13 cellular contexts compared by ENCODE assay signal in genomic region chr16:67959520-67959919, GRCh38. TPM values are rescaled to one million over a fixed set of nuclear protein-coding genes. Genes with fewer than 3 reads are reported as not detected.
A peak's percentile ranks its signal among the peaks of the same experiment; 100 is the strongest.
DNase-seq lines count a peak whose midpoint lies in the region; ATAC-seq and TF ChIP-seq lines count a peak whose summit lies in the region.
"Had no signal": no experiment of that assay in that cellular context is flagged by ENCODE, and none has a peak within 500 bp of the region (broad histone marks: within the 10 kb centered on the region; RNA-seq: fewer than 3 reads in every experiment).

No MANE protein-coding gene starts in this region.

- peaks cover 3 to 19% of the 10 kb centered on the region in 2 donors for H3K4me1 ChIP-seq in uterus

- H3K27me3 ChIP-seq in uterus, result no peaks in the 10 kb centered on the region

- H3K4me3 Mint-ChIP-seq in activated naive CD4-positive, alpha-beta T cell treated with anti-CD3 and anti-CD28 coated beads, Interleukin-2, amount 10 ng/mL, durations not matched to agents 7 days and 5 days, result no peak overlapping the region
- H3K4me3 Mint-ChIP-seq in stimulated activated memory B cell treated with anti-CD40 and anti-IgM and Interleukin-4, amounts not matched to agents 10 μg/mL and 1 μg/mL and 100 μg/mL, for 72 hours, result no peak overlapping the region
- H3K4me3 Mint-ChIP-seq: mesothelial cell of epicardium had no signal

- no peak for DNase-seq in activated naive CD4-positive, alpha-beta T cell treated with anti-CD3 and anti-CD28 coated beads, Interleukin-2, amount 10 ng/mL, durations not matched to agents 7 days and 5 days
- DNase-seq in activated naive CD4-positive, alpha-beta T cell (lab: John Stamatoyannopoulos, UW), result no peak
- peak; percentile 82 for DNase-seq in fibroblast of villous mesenchyme (ENCODE audit: low read depth)
- DNase-seq in omental fat pad (ENCODE audit: low spot score), result no peak
- DNase-seq in uterus, result peak in 1 of 2 donors; percentile 66
- DNase-seq in DMS53 (lab: John Stamatoyannopoulos, UW), result no peak
- DNase-seq: 8988T; activated CD4-positive, alpha-beta T cell treated with anti-CD3 and anti-CD28 coated beads, Interleukin-2, amount 50 U/mL, for 1 hour; substantia nigra had no signal

- H3K27ac Mint-ChIP-seq in activated naive CD4-positive, alpha-beta T cell treated with anti-CD3 and anti-CD28 coated beads, Interleukin-2, amount 10 ng/mL, durations not matched to agents 7 days and 5 days, result peak overlapping the region; percentile 16
- no peak overlapping the region for H3K27ac Mint-ChIP-seq in stimulated activated memory B cell treated with anti-CD40 and anti-IgM and Interleukin-4, amounts not matched to agents 10 μg/mL and 1 μg/mL and 100 μg/mL, for 72 hours
- H3K27ac Mint-ChIP-seq: mesothelial cell of epicardium had no signal

- H3K27me3 Mint-ChIP-seq in activated naive CD4-positive, alpha-beta T cell treated with anti-CD3 and anti-CD28 coated beads, Interleukin-2, amount 10 ng/mL, durations not matched to agents 7 days and 5 days, result no peaks in the 10 kb centered on the region
- H3K27me3 Mint-ChIP-seq in stimulated activated memory B cell treated with anti-CD40 and anti-IgM and Interleukin-4, amounts not matched to agents 10 μg/mL and 1 μg/mL and 100 μg/mL, for 72 hours, result no peaks in the 10 kb centered on the region

- H3K36me3 Mint-ChIP-seq in activated naive CD4-positive, alpha-beta T cell treated with anti-CD3 and anti-CD28 coated beads, Interleukin-2, amount 10 ng/mL, durations not matched to agents 7 days and 5 days, result peaks cover 27% of the 10 kb centered on the region
- peaks cover 42% of the 10 kb centered on the region for H3K36me3 Mint-ChIP-seq in stimulated activated memory B cell treated with anti-CD40 and anti-IgM and Interleukin-4, amounts not matched to agents 10 μg/mL and 1 μg/mL and 100 μg/mL, for 72 hours

- H3K4me1 Mint-ChIP-seq in activated naive CD4-positive, alpha-beta T cell treated with anti-CD3 and anti-CD28 coated beads, Interleukin-2, amount 10 ng/mL, durations not matched to agents 7 days and 5 days, result peaks cover 2% of the 10 kb centered on the region
- H3K4me1 Mint-ChIP-seq in stimulated activated memory B cell treated with anti-CD40 and anti-IgM and Interleukin-4, amounts not matched to agents 10 μg/mL and 1 μg/mL and 100 μg/mL, for 72 hours, result peaks cover 7% of the 10 kb centered on the region

- H3K27ac ChIP-seq in uterus, result peak overlapping the region; percentile 49 to 56

- H3K9me3 Mint-ChIP-seq in activated naive CD4-positive, alpha-beta T cell treated with anti-CD3 and anti-CD28 coated beads, Interleukin-2, amount 10 ng/mL, durations not matched to agents 7 days and 5 days, result no peaks in the 10 kb centered on the region
- H3K9me3 Mint-ChIP-seq in stimulated activated memory B cell treated with anti-CD40 and anti-IgM and Interleukin-4, amounts not matched to agents 10 μg/mL and 1 μg/mL and 100 μg/mL, for 72 hours, result no peaks in the 10 kb centered on the region
- H3K9me3 Mint-ChIP-seq: mesothelial cell of epicardium had no signal

- intact Hi-C loops in uterus (cut with DNase I; ENCODE audit: low total_unique reads), result no loop called here

- ATAC-seq in omental fat pad (ENCODE audit: low FRiP score), result peak; percentile 48
- ATAC-seq in stimulated activated memory B cell treated with anti-CD40 and anti-IgM and Interleukin-4, amounts not matched to agents 10 μg/mL and 1 μg/mL and 100 μg/mL, for 72 hours, result no peak
- ATAC-seq in GM19023 (IDR thresholded peaks at IDR 0.05; ENCODE audit: unreplicated experiment), result no peak

- no peaks in the 10 kb centered on the region for H3K9me3 ChIP-seq in uterus

- CTCF ChIA-PET in activated naive CD4-positive, alpha-beta T cell treated with anti-CD3 and anti-CD28 coated beads, Interleukin-2, amount 10 ng/mL, durations not matched to agents 7 days and 5 days (lab: Charles Lee), result interaction anchor here (0.6 to 1.4 kb wide), 2 partner anchors 18 to 369 kb away, joined by 3 to 4 read pairs; no protein-coding TSS in a partner anchor

- no peak for TF ChIP-seq POLR2A in uterus (IDR thresholded peaks at IDR 0.05)

- H3K4me3 ChIP-seq in fibroblast of villous mesenchyme (ENCODE audit: low read depth, low read length) (no peak overlapping the region), uterus (no peak overlapping the region)

- TF ChIP-seq CTCF in fibroblast of villous mesenchyme (IDR thresholded peaks at IDR 0.05; ENCODE audit: insufficient read depth, low read depth, low read length), result no peak
- TF ChIP-seq CTCF in omental fat pad (IDR thresholded peaks at IDR 0.05), result no peak
- TF ChIP-seq CTCF in uterus (IDR thresholded peaks at IDR 0.05), result no peak

- H3K36me3 ChIP-seq in uterus, result no peaks in the 10 kb centered on the region

RNA-seq across cellular contexts. Expression of gene SLC12A4, which starts 8.9 kb away (rescaled TPM):
- total RNA-seq in fibroblast of villous mesenchyme (90.5 and 104 TPM in 2 replicates), omental fat pad (10 to 100 TPM; 39.4 to 92.2 (median 70.8) TPM), uterus (100 to 1,000 TPM in 1 of 4 donors, 10 to 100 TPM in 3; 25.6 to 137 (median 62.3) TPM)

RNA-seq across cellular contexts. Expression of gene LCAT, which starts 15.6 kb away (rescaled TPM):
- total RNA-seq in fibroblast of villous mesenchyme (8.6 and 9.3 TPM in 2 replicates), omental fat pad (10 to 100 TPM in 3 of 4 donors, 1 to 10 TPM in 1; 7.7 to 52.2 (median 13.0) TPM), uterus (10 to 100 TPM; 11.0 to 75.2 (median 12.4) TPM)

RNA-seq across cellular contexts. Expression of gene DPEP3, which starts 20.8 kb away (rescaled TPM):
- total RNA-seq in fibroblast of villous mesenchyme, result not detected in 2 replicates
- total RNA-seq in omental fat pad, result under 1 TPM in 2 of 4 donors, not detected in 2; 0.24 to 0.63 TPM
- under 1 TPM in 1 of 4 donors, not detected in 3; 0.14 TPM for total RNA-seq in uterus
- total RNA-seq: mesothelial cell of epicardium, SK-MEL-5 had no signal

RNA-seq across cellular contexts. Expression of gene PSMB10, which starts 22.9 kb away (rescaled TPM):
- total RNA-seq in fibroblast of villous mesenchyme (54.0 and 72.8 TPM in 2 replicates), omental fat pad (10 to 100 TPM; 29.9 to 53.0 (median 45.3) TPM), uterus (10 to 100 TPM in 3 of 4 donors, 1 to 10 TPM in 1; 9.5 to 30.7 (median 15.3) TPM)

RNA-seq across cellular contexts. Expression of gene CTRL, which starts 27.9 kb away (rescaled TPM):
- 1.3 TPM in 1 of 2 replicates, not detected in the other for total RNA-seq in fibroblast of villous mesenchyme
- 1 to 10 TPM in 3 of 4 donors, under 1 TPM in 1; 0.65 to 5.0 (median 2.3) TPM for total RNA-seq in omental fat pad
- total RNA-seq in uterus, result 1 to 10 TPM in 1 of 4 donors, not detected in 3; 1.0 TPM
